2 cellular contexts compared by ENCODE assay signal in genomic region chr16:14773654-14774053, GRCh38. TPM values are rescaled to one million over a fixed set of nuclear protein-coding genes. Genes with fewer than 3 reads are reported as not detected.
"Had no signal": no experiment of that assay in that cellular context is flagged by ENCODE, and none has a peak within 500 bp of the region (broad histone marks: within the 10 kb centered on the region; RNA-seq: fewer than 3 reads in every experiment).

No MANE protein-coding gene starts in this region.

RNA-seq across cellular contexts. Expression of gene NPIPA2, which starts 31.3 kb away (rescaled TPM):
- total RNA-seq: ascending aorta, body of pancreas had no signal
